In genomic region chr14:58282925-58283593, GRCh38 we compare ENCODE assay signal across 19 cellular contexts. TPM values are rescaled to one million over a fixed set of nuclear protein-coding genes. Genes with fewer than 3 reads are reported as not detected.
DNase-seq lines count a peak whose midpoint lies in the region; ATAC-seq and TF ChIP-seq lines count a peak whose summit lies in the region.
"Had no signal": no experiment of that assay in that cellular context is flagged by ENCODE, and none has a peak within 500 bp of the region (broad histone marks: within the 10 kb centered on the region; RNA-seq: fewer than 3 reads in every experiment).

No MANE protein-coding gene starts in this region.

- no peak overlapping the region for H3K14ac ChIP-seq in mesenchymal stem cell (ENCODE audit: low read length in 2 of 2)

- H3K9me3 ChIP-seq in heart right ventricle (no peaks in the 10 kb centered on the region), heart left ventricle (no peaks in the 10 kb centered on the region), mesenchymal stem cell (ENCODE audit: control insufficient read depth, low read length) (no peaks in the 10 kb centered on the region), stomach smooth muscle (ENCODE audit: control insufficient read depth in 2 of 2, low read length in 2 of 2) (no peaks in the 10 kb centered on the region)
- H3K9me3 ChIP-seq: BE2C had no signal

- no peak overlapping the region for H2BK15ac ChIP-seq in mesenchymal stem cell (ENCODE audit: low read depth, poor library complexity, severe bottlenecking)

- no peaks in the 10 kb centered on the region for H3K27me3 Mint-ChIP-seq in activated T-helper 17 cell treated with anti-CD3 and anti-CD28 coated beads, Interleukin-2, amount 50 U/mL, for 72 hours
- H3K27me3 Mint-ChIP-seq: activated naive CD8-positive, alpha-beta T cell treated with anti-CD3 and anti-CD28 coated beads, Interleukin-2, amount 10 ng/mL, durations not matched to agents 7 days and 5 days had no signal

- H3K4me1 Mint-ChIP-seq in activated T-helper 17 cell treated with anti-CD3 and anti-CD28 coated beads, Interleukin-2, amount 50 U/mL, for 72 hours: peaks cover 36% of the 10 kb centered on the region

- H3K79me1 ChIP-seq in mesenchymal stem cell (replicated peaks; ENCODE audit: low read length, poor library complexity, severe bottlenecking): peaks cover 5% of the 10 kb centered on the region

- no peak overlapping the region for H4K91ac ChIP-seq in mesenchymal stem cell (ENCODE audit: low read length)

- ATAC-seq in heart right ventricle: no peak
- no peak for ATAC-seq in heart left ventricle
- no peak for ATAC-seq in activated T-helper 17 cell treated with anti-CD3 and anti-CD28 coated beads, Interleukin-2, amount 50 U/mL, for 72 hours (replicated peaks)
- no peak for ATAC-seq in GM18498 (IDR thresholded peaks at IDR 0.05; ENCODE audit: unreplicated experiment)
- ATAC-seq: esophagus mucosa, GM12878 had no signal

- no peak overlapping the region for H2AK5ac ChIP-seq in mesenchymal stem cell (ENCODE audit: low read length, severe bottlenecking)

- no peak for TF ChIP-seq POLR2A in heart left ventricle (IDR thresholded peaks at IDR 0.05)

- H3K4me3 Mint-ChIP-seq in activated T-helper 17 cell treated with anti-CD3 and anti-CD28 coated beads, Interleukin-2, amount 50 U/mL, for 72 hours: peak overlapping the region; percentile 71

- no peak overlapping the region for H2BK5ac ChIP-seq in mesenchymal stem cell (ENCODE audit: low read depth, low read length, poor library complexity, severe bottlenecking)

- no peak overlapping the region for H3K18ac ChIP-seq in mesenchymal stem cell (ENCODE audit: low read depth in 1 of 2, low read length in 2 of 2)

- H3K36me3 ChIP-seq in heart right ventricle (peaks cover 0 to 86% (median 38%) of the 10 kb centered on the region in 9 donors), heart left ventricle (peaks cover 0 to 90% (median 79%) of the 10 kb centered on the region in 9 donors), mesenchymal stem cell (ENCODE audit: control insufficient read depth in 1 of 2, insufficient read depth in 2 of 2, low read depth in 1 of 2, low read length in 2 of 2) (peaks cover 13 to 75% of the 10 kb centered on the region in 2 experiments), stomach smooth muscle (ENCODE audit: control insufficient read depth in 2 of 2, insufficient read depth in 2 of 2, low read length in 2 of 2) (peaks cover 13 to 18% of the 10 kb centered on the region in 2 donors)

- WGBS in heart right ventricle, 2 donors: 50 to 54% methylated on average over 4 of the region's 4 CpGs
- 45 to 59% (median 51%) methylated on average over 4 of the region's 4 CpGs for WGBS in heart left ventricle, 4 donors
- 89% methylated on average over 3 of the region's 4 CpGs for WGBS in mesenchymal stem cell

- H3K4ac ChIP-seq in mesenchymal stem cell (ENCODE audit: low read depth in 1 of 2, low read length in 2 of 2): no peak overlapping the region

- H3K27ac ChIP-seq in heart right ventricle (peak overlapping the region in 7 of 10 donors; percentile 11 to 81 (median 78)), heart left ventricle (peak overlapping the region in 6 of 12 donors; percentile 1 to 89 (median 46)), mesenchymal stem cell (ENCODE audit: low read length, poor library complexity, severe bottlenecking) (peak overlapping the region; percentile 28), stomach smooth muscle (ENCODE audit: low read length) (peak overlapping the region; percentile 69)

- H2BK120ac ChIP-seq in mesenchymal stem cell (ENCODE audit: low read depth, low read length): no peak overlapping the region

- H3K4me2 ChIP-seq in mesenchymal stem cell (ENCODE audit: low read length, poor library complexity, severe bottlenecking): no peak overlapping the region

- DNase-seq in heart right ventricle (no peak), heart left ventricle (no peak), mesenchymal stem cell (no peak), NCI-H2227 (lab: John Stamatoyannopoulos, UW; ENCODE audit: unreplicated experiment) (no peak), NCI-H524 treated with DMSO at 0.1 percent for 48 hours (lab: John Stamatoyannopoulos, UW) (no peak)
- DNase-seq: activated CD4-positive, alpha-beta T cell treated with anti-CD3 and anti-CD28 coated beads, Interleukin-2, amount 50 U/mL, for 48 hours; activated naive CD8-positive, alpha-beta T cell treated with anti-CD3 and anti-CD28 coated beads, Interleukin-2, amount 10 ng/mL, durations not matched to agents 7 days and 5 days; BE2C; hypothalamus; IMR-90; mesendoderm; NCI-H1105; posterior cingulate gyrus; stimulated activated CD4-positive, alpha-beta T cell treated with anti-CD3 and anti-CD28 coated beads, Interleukin-2, amount 100 ng/mL, for 24 hours had no signal

- no peak overlapping the region for H2BK12ac ChIP-seq in mesenchymal stem cell (ENCODE audit: low read length in 2 of 2)

- H3K23ac ChIP-seq in mesenchymal stem cell (ENCODE audit: low read length in 2 of 2): no peak overlapping the region

- H3K4me1 ChIP-seq in heart right ventricle (peaks cover 0 to 60% (median 42%) of the 10 kb centered on the region in 9 donors), heart left ventricle (peaks cover 2 to 50% (median 38%) of the 10 kb centered on the region in 12 donors), mesenchymal stem cell (ENCODE audit: control insufficient read depth, insufficient read depth, low read depth, low read length) (peaks cover 5% of the 10 kb centered on the region), stomach smooth muscle (ENCODE audit: control insufficient read depth, insufficient read depth, low read length) (peaks cover 2% of the 10 kb centered on the region)

- H3K9ac ChIP-seq in mesenchymal stem cell (ENCODE audit: low read length) (no peak overlapping the region), stomach smooth muscle (ENCODE audit: low read length in 2 of 2) (no peak overlapping the region)

- H3K27ac Mint-ChIP-seq in activated T-helper 17 cell treated with anti-CD3 and anti-CD28 coated beads, Interleukin-2, amount 50 U/mL, for 72 hours: peak overlapping the region; percentile 93

- H3K4me3 ChIP-seq in heart right ventricle: no peak overlapping the region
- H3K4me3 ChIP-seq in heart left ventricle: no peak overlapping the region
- H3K4me3 ChIP-seq in mesenchymal stem cell (ENCODE audit: insufficient read depth in 1 of 2, low read depth in 1 of 2, low read length in 2 of 2): no peak overlapping the region
- no peak overlapping the region for H3K4me3 ChIP-seq in stomach smooth muscle (ENCODE audit: low read length in 2 of 2)
- H3K4me3 ChIP-seq: GM12878 had no signal

- no peak overlapping the region for H2AFZ ChIP-seq in mesenchymal stem cell (ENCODE audit: low read depth, low read length)

- peaks cover 80% of the 10 kb centered on the region for H3K36me3 Mint-ChIP-seq in activated T-helper 17 cell treated with anti-CD3 and anti-CD28 coated beads, Interleukin-2, amount 50 U/mL, for 72 hours (ENCODE audit: low read depth)

- H3K9me3 Mint-ChIP-seq in activated T-helper 17 cell treated with anti-CD3 and anti-CD28 coated beads, Interleukin-2, amount 50 U/mL, for 72 hours: no peaks in the 10 kb centered on the region
- H3K9me3 Mint-ChIP-seq: activated naive CD8-positive, alpha-beta T cell treated with anti-CD3 and anti-CD28 coated beads, Interleukin-2, amount 10 ng/mL, durations not matched to agents 7 days and 5 days had no signal

- no peak overlapping the region for H4K8ac ChIP-seq in mesenchymal stem cell (ENCODE audit: low read length)

- TF ChIP-seq CTCF in heart right ventricle (IDR thresholded peaks at IDR 0.05): no peak
- TF ChIP-seq CTCF in heart left ventricle (IDR thresholded peaks at IDR 0.05): no peak

- H3K27me3 ChIP-seq in heart right ventricle (no peaks in the 10 kb centered on the region), heart left ventricle (no peaks in the 10 kb centered on the region), mesenchymal stem cell (ENCODE audit: control insufficient read depth in 1 of 2, insufficient read depth in 1 of 2, low read length in 2 of 2) (no peaks in the 10 kb centered on the region), stomach smooth muscle (ENCODE audit: control insufficient read depth in 1 of 2, insufficient read depth in 2 of 2, low read length in 2 of 2) (no peaks in the 10 kb centered on the region)
- H3K27me3 ChIP-seq: BE2C had no signal

- intact Hi-C loops in heart right ventricle (cut with DNase I): no loop called here
- intact Hi-C loops in heart left ventricle (cut with DNase I): loop anchor here in 1 of 10 donors (2.0 kb wide), 1 partner anchor 14 kb away; no protein-coding TSS in a partner anchor

RNA-seq across cellular contexts. Expression of gene ARID4A, which starts 15.3 kb away (rescaled TPM):
- total RNA-seq in heart right ventricle (10 to 100 TPM; 14.0 to 19.1 (median 17.3) TPM), heart left ventricle (10 to 100 TPM in 8 of 9 donors, 1 to 10 TPM in 1; 7.0 to 23.1 (median 16.0) TPM)
- polyA plus RNA-seq in heart right ventricle (10 to 100 TPM in 1 of 2 donors, 1 to 10 TPM in 1; 2.7 to 18.7 TPM), heart left ventricle (10 to 100 TPM in 1 of 2 donors, 1 to 10 TPM in 1; 5.6 to 11.7 TPM)
- total RNA-seq in activated T-helper 17 cell treated with anti-CD3 and anti-CD28 coated beads, Interleukin-2, amount 50 U/mL, for 72 hours: 10 to 100 TPM; 31.2 to 40.8 TPM
- polyA plus RNA-seq in mesenchymal stem cell (2013, experiment 1 of 2): 19.1 TPM
- polyA plus RNA-seq in mesenchymal stem cell (2013, experiment 2 of 2): 17.8 TPM

RNA-seq across cellular contexts. Expression of gene PSMA3, which starts 38.4 kb away (rescaled TPM):
- total RNA-seq in heart right ventricle (100 to 1,000 TPM; 122 to 235 (median 150) TPM), heart left ventricle (100 to 1,000 TPM; 121 to 232 (median 155) TPM)
- polyA plus RNA-seq in heart right ventricle (100 to 1,000 TPM; 207 to 227 TPM), heart left ventricle (100 to 1,000 TPM; 206 to 208 TPM)
- 100 to 1,000 TPM; 190 to 352 TPM for total RNA-seq in activated T-helper 17 cell treated with anti-CD3 and anti-CD28 coated beads, Interleukin-2, amount 50 U/mL, for 72 hours
- polyA plus RNA-seq in mesenchymal stem cell (2013, experiment 1 of 2): 363 TPM
- 377 TPM for polyA plus RNA-seq in mesenchymal stem cell (2013, experiment 2 of 2)
